ENCODE assay signal across 1 cellular context in genomic region chr7:150404785-150405583, GRCh38.
TF ChIP-seq lines count a peak whose summit lies in the region.

No MANE protein-coding gene starts in this region.

TF ChIP-seq in HEK293, 187 proteins besides CTCF, POLR2A, EP300 and RAD21 (continued from another document):
- TF ChIP-seq, protein P1, sequence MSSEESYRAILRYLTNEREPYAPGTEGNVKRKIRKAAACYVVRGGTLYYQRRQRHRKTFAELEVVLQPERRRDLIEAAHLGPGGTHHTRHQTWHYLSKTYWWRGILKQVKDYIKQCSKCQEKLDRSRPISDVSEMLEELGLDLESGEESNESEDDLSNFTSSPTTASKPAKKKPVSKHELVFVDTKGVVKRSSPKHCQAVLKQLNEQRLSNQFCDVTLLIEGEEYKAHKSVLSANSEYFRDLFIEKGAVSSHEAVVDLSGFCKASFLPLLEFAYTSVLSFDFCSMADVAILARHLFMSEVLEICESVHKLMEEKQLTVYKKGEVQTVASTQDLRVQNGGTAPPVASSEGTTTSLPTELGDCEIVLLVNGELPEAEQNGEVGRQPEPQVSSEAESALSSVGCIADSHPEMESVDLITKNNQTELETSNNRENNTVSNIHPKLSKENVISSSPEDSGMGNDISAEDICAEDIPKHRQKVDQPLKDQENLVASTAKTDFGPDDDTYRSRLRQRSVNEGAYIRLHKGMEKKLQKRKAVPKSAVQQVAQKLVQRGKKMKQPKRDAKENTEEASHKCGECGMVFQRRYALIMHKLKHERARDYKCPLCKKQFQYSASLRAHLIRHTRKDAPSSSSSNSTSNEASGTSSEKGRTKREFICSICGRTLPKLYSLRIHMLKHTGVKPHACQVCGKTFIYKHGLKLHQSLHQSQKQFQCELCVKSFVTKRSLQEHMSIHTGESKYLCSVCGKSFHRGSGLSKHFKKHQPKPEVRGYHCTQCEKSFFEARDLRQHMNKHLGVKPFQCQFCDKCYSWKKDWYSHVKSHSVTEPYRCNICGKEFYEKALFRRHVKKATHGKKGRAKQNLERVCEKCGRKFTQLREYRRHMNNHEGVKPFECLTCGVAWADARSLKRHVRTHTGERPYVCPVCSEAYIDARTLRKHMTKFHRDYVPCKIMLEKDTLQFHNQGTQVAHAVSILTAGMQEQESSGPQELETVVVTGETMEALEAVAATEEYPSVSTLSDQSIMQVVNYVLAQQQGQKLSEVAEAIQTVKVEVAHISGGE (tag by site-specific recombination; conservative IDR thresholded peaks at IDR 0.05; ENCODE audit: low read depth): 0 out of 2 replicates have a peak, but pooled peaks have one; percentile 3
- TF ChIP-seq TCF7L2 (IDR thresholded peaks at IDR 0.05; ENCODE audit: borderline replicate concordance, low read depth, low read length) (peak; percentile 5; the same call in 1 of the 2 replicates), ZNF596 (tag by site-specific recombination; IDR thresholded peaks at IDR 0.05) (no peak; the same call in 1 of the 2 replicates), ZNF335 (tag by site-specific recombination; conservative IDR thresholded peaks at IDR 0.05) (0 out of 2 replicates have a peak, but pooled peaks have one; percentile 38), ZNF585B (tag by site-specific recombination; IDR thresholded peaks at IDR 0.05) (no peak), PRDM6 (tag by site-specific recombination; IDR thresholded peaks at IDR 0.05) (no peak), ZNF768 (tag by site-specific recombination; IDR thresholded peaks at IDR 0.05) (no peak), AEBP2 (tag by site-specific recombination; IDR thresholded peaks at IDR 0.05; ENCODE audit: borderline replicate concordance) (no peak), ZNF292 (tag by site-specific recombination; IDR thresholded peaks at IDR 0.05; ENCODE audit: borderline replicate concordance, low read depth) (no peak), ZNF660 (tag by site-specific recombination; IDR thresholded peaks at IDR 0.05) (no peak; the same call in 1 of the 2 replicates), SP3 (tag by site-specific recombination; IDR thresholded peaks at IDR 0.05) (peak; percentile 30), ZNF18 (tag by site-specific recombination; IDR thresholded peaks at IDR 0.05) (no peak), ZNF114 (tag by site-specific recombination; IDR thresholded peaks at IDR 0.05) (no peak), ZNF112 (tag by site-specific recombination; IDR thresholded peaks at IDR 0.05) (no peak), ZNF677 (tag by site-specific recombination; IDR thresholded peaks at IDR 0.05) (no peak), ZSCAN4 (tag by site-specific recombination; IDR thresholded peaks at IDR 0.05) (no peak), ZNF391 (tag by site-specific recombination; IDR thresholded peaks at IDR 0.05; ENCODE audit: borderline replicate concordance, low read depth) (no peak), ZNF473 (tag by site-specific recombination; IDR thresholded peaks at IDR 0.05) (no peak), ZNF140 (tag by site-specific recombination; IDR thresholded peaks at IDR 0.05) (no peak), ZFP41 (tag by site-specific recombination; IDR thresholded peaks at IDR 0.05; ENCODE audit: borderline replicate concordance) (no peak), ZNF280C (tag by site-specific recombination; IDR thresholded peaks at IDR 0.05) (no peak)
- TF ChIP-seq, protein P2, sequence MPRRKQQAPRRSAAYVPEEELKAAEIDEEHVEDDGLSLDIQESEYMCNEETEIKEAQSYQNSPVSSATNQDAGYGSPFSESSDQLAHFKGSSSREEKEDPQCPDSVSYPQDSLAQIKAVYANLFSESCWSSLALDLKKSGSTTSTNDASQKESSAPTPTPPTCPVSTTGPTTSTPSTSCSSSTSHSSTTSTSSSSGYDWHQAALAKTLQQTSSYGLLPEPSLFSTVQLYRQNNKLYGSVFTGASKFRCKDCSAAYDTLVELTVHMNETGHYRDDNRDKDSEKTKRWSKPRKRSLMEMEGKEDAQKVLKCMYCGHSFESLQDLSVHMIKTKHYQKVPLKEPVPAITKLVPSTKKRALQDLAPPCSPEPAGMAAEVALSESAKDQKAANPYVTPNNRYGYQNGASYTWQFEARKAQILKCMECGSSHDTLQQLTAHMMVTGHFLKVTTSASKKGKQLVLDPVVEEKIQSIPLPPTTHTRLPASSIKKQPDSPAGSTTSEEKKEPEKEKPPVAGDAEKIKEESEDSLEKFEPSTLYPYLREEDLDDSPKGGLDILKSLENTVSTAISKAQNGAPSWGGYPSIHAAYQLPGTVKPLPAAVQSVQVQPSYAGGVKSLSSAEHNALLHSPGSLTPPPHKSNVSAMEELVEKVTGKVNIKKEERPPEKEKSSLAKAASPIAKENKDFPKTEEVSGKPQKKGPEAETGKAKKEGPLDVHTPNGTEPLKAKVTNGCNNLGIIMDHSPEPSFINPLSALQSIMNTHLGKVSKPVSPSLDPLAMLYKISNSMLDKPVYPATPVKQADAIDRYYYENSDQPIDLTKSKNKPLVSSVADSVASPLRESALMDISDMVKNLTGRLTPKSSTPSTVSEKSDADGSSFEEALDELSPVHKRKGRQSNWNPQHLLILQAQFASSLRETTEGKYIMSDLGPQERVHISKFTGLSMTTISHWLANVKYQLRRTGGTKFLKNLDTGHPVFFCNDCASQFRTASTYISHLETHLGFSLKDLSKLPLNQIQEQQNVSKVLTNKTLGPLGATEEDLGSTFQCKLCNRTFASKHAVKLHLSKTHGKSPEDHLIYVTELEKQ (tag by site-specific recombination; IDR thresholded peaks at IDR 0.05; ENCODE audit: borderline replicate concordance): no peak
- TF ChIP-seq, protein P3, sequence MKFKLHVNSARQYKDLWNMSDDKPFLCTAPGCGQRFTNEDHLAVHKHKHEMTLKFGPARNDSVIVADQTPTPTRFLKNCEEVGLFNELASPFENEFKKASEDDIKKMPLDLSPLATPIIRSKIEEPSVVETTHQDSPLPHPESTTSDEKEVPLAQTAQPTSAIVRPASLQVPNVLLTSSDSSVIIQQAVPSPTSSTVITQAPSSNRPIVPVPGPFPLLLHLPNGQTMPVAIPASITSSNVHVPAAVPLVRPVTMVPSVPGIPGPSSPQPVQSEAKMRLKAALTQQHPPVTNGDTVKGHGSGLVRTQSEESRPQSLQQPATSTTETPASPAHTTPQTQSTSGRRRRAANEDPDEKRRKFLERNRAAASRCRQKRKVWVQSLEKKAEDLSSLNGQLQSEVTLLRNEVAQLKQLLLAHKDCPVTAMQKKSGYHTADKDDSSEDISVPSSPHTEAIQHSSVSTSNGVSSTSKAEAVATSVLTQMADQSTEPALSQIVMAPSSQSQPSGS (tag by site-specific recombination; IDR thresholded peaks at IDR 0.05; ENCODE audit: low read depth): 0 out of 2 replicates have a peak, but pooled peaks have one; percentile 14
- TF ChIP-seq, protein P4, sequence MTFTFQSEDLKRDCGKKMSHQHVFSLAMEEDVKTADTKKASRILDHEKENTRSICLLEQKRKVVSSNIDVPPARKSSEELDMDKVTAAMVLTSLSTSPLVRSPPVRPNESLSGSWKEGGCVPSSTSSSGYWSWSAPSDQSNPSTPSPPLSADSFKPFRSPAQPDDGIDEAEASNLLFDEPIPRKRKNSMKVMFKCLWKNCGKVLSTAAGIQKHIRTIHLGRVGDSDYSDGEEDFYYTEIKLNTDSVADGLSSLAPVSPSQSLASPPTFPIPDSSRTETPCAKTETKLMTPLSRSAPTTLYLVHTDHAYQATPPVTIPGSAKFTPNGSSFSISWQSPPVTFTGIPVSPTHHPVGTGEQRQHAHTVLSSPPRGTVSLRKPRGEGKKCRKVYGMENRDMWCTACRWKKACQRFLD (tag by site-specific recombination; IDR thresholded peaks at IDR 0.05): no peak
